ENCODE assay signal across 18 cellular contexts in the genomic region with DNA sequence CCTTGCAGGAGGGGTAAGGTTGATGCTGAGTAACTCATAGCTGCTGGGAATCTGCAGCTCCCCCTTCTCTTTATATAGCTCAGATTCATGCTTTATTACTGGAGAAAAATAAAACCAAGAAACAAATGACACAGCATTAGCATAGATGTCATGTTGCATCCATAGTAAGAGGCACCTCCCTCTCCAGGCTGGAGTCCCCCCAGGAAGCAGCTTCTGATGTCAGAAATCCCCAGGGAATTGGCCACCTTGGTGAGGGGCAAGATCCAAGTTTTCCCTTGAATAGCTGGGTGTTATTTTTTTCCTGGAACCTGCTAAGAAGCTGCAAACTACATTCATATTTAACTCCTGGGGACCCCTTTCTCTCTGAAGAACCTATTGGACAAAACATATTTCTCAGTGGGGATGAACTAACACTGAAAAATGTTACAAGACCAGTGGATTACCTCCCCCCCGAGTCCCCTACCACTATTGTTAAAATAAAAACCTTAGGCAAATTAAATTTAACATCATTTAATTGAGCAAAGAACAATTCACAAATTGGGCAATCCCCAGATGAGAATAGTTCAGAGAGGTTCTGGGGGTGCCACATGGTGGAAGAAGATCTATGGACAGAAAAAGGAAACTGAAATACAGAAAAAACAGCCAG.
DNase-seq lines count a peak whose midpoint lies in the region; TF ChIP-seq lines count a peak whose summit lies in the region.
"Had no signal": no experiment of that assay in that cellular context is flagged by ENCODE, and none has a peak within 500 bp of the region (broad histone marks: within the 10 kb centered on the region; RNA-seq: fewer than 3 reads in every experiment).

No MANE protein-coding gene starts in this region.

- TF ChIP-seq CTCF in C4-2B (conservative IDR thresholded peaks at IDR 0.05) (no peak), neutrophil (IDR thresholded peaks at IDR 0.05) (no peak)

- CTCF ChIA-PET in activated naive CD4-positive, alpha-beta T cell treated with anti-CD3 and anti-CD28 coated beads for 36 hours (lab: Charles Lee): interaction anchor here (0.6 to 2.7 kb wide), 7 partner anchors 10 to 577 kb away, joined by 3 to 9 read pairs (median 3); no protein-coding TSS in a partner anchor

- H3K4me1 Mint-ChIP-seq in activated naive CD4-positive, alpha-beta T cell treated with anti-CD3 and anti-CD28 coated beads for 36 hours (ENCODE audit: low read depth): peaks cover 24% of the 10 kb centered on the region
- H3K4me1 Mint-ChIP-seq: B cell; CD4-positive, alpha-beta memory T cell; H9 had no signal

- no peaks in the 10 kb centered on the region for H3K27me3 ChIP-seq in neutrophil

- H3K27ac ChIP-seq in C4-2B (peak overlapping the region; percentile 65; the same call in 1 of the 2 replicates), neutrophil (peak overlapping the region; percentile 88)

- peak overlapping the region in 1 of 2 experiments; percentile 22 for H3K4me3 ChIP-seq in neutrophil (ENCODE audit: low read depth in 1 of 2, low read length in 1 of 2)

- no peak for DNase-seq in activated naive CD4-positive, alpha-beta T cell treated with anti-CD3 and anti-CD28 coated beads for 36 hours
- DNase-seq in activated naive CD4-positive, alpha-beta T cell (lab: John Stamatoyannopoulos, UW): no peak
- DNase-seq in NCI-H460 (ENCODE audit: extremely low read depth, low read depth) (peak; percentile 93), islet precursor cell (no peak), posterior cingulate gyrus (no peak)
- no peak for DNase-seq in stimulated activated CD4-positive, alpha-beta T cell treated with anti-CD3 and anti-CD28 coated beads, Interleukin-4, amount 100 ng/mL, for 24 hours
- DNase-seq: C1 segment of cervical spinal cord; CD4-positive, alpha-beta memory T cell; COR-L47; DMS153; DMS79 treated with DMSO at 0.1 percent for 48 hours; EL; GDM1; GOT3; H9 had no signal

- H3K4me3 Mint-ChIP-seq in activated naive CD4-positive, alpha-beta T cell treated with anti-CD3 and anti-CD28 coated beads for 36 hours: no peak overlapping the region
- H3K4me3 Mint-ChIP-seq: B cell; CD4-positive, alpha-beta memory T cell; H9 had no signal

- peaks cover 15% of the 10 kb centered on the region for H3K9me3 Mint-ChIP-seq in activated naive CD4-positive, alpha-beta T cell treated with anti-CD3 and anti-CD28 coated beads for 36 hours

- H3K36me3 Mint-ChIP-seq in activated naive CD4-positive, alpha-beta T cell treated with anti-CD3 and anti-CD28 coated beads for 36 hours (ENCODE audit: low read depth): peaks cover 6% of the 10 kb centered on the region
- H3K36me3 Mint-ChIP-seq: CD4-positive, alpha-beta memory T cell had no signal

- H3K27ac Mint-ChIP-seq in activated naive CD4-positive, alpha-beta T cell treated with anti-CD3 and anti-CD28 coated beads for 36 hours: peak overlapping the region; percentile 83
- H3K27ac Mint-ChIP-seq: B cell; CD4-positive, alpha-beta memory T cell; H9 had no signal

- H3K9me3 ChIP-seq in neutrophil: no peaks in the 10 kb centered on the region

- peaks cover 30% of the 10 kb centered on the region for H3K27me3 Mint-ChIP-seq in activated naive CD4-positive, alpha-beta T cell treated with anti-CD3 and anti-CD28 coated beads for 36 hours (ENCODE audit: low read depth)

- intact Hi-C loops in activated naive CD4-positive, alpha-beta T cell treated with anti-CD3 and anti-CD28 coated beads for 36 hours (cut with micrococcal nuclease): no loop called here
- intact Hi-C loops in posterior cingulate gyrus (cut with DNase I): no loop called here

- peaks cover 23 to 28% of the 10 kb centered on the region in 2 experiments for H3K4me1 ChIP-seq in neutrophil (ENCODE audit: control insufficient read depth in 1 of 2, insufficient read depth in 1 of 2, low read depth in 1 of 2, low read length in 1 of 2)

- no peaks in the 10 kb centered on the region for H3K36me3 ChIP-seq in neutrophil
